Comparison of ENCODE assay signal across 25 cellular contexts in genomic region chr3:50147447-50147846, GRCh38. TPM values are rescaled to one million over a fixed set of nuclear protein-coding genes. Genes with fewer than 3 reads are reported as not detected.
DNase-seq lines count a peak whose midpoint lies in the region; ATAC-seq and TF ChIP-seq lines count a peak whose summit lies in the region.
"Had no signal": no experiment of that assay in that cellular context is flagged by ENCODE, and none has a peak within 500 bp of the region (broad histone marks: within the 10 kb centered on the region; RNA-seq: fewer than 3 reads in every experiment).

No MANE protein-coding gene starts in this region.

- H3K27ac Mint-ChIP-seq in brain: peak overlapping the region in 4 of 5 experiments; percentile 29 to 81 (median 54)
- H3K27ac Mint-ChIP-seq: CD8-positive, alpha-beta memory T cell; H9 had no signal

- H3K36me3 ChIP-seq in IMR-90 (ENCODE audit: control insufficient read depth, insufficient read depth, low read length): no peaks in the 10 kb centered on the region
- H3K36me3 ChIP-seq in mesenchymal stem cell (ENCODE audit: control insufficient read depth in 1 of 2, insufficient read depth in 2 of 2, low read depth in 1 of 2, low read length in 2 of 2): no peaks in the 10 kb centered on the region
- H3K36me3 ChIP-seq: BLaER1 treated with 17β-estradiol and CSF1 and Interleukin-3, amounts not matched to agents 10 nM and 100 nM; MG63 had no signal

- H2AK9ac ChIP-seq in IMR-90 (replicated peaks; ENCODE audit: low read depth, low read length, poor library complexity): peak overlapping the region; percentile 62

- peaks cover 46% of the 10 kb centered on the region for H3K4me1 Mint-ChIP-seq in brain
- H3K4me1 Mint-ChIP-seq: CD8-positive, alpha-beta memory T cell had no signal

- H3K4me3 ChIP-seq in IMR-90 (ENCODE audit: insufficient read depth, low read depth, low read length): no peak overlapping the region
- H3K4me3 ChIP-seq in mesenchymal stem cell (ENCODE audit: insufficient read depth in 1 of 2, low read depth in 1 of 2, low read length in 2 of 2): no peak overlapping the region
- H3K4me3 ChIP-seq: BLaER1 treated with 17β-estradiol and CSF1 and Interleukin-3, amounts not matched to agents 10 nM and 100 nM; MG63 had no signal

- no peak overlapping the region for H2BK5ac ChIP-seq in IMR-90 (ENCODE audit: low read depth, low read length, poor library complexity, severe bottlenecking)
- no peak overlapping the region for H2BK5ac ChIP-seq in mesenchymal stem cell (ENCODE audit: low read depth, low read length, poor library complexity, severe bottlenecking)

- peaks cover 0 to 4% (median 0%) of the 10 kb centered on the region in 5 experiments for H3K9me3 Mint-ChIP-seq in brain
- H3K9me3 Mint-ChIP-seq: CD8-positive, alpha-beta memory T cell; H9 had no signal

- peaks cover 6% of the 10 kb centered on the region for H3K27me3 Mint-ChIP-seq in brain

- H4K20me1 ChIP-seq in IMR-90 (ENCODE audit: insufficient read depth, low read length): no peaks in the 10 kb centered on the region

- H3K4me2 ChIP-seq in IMR-90 (ENCODE audit: low read depth, low read length) (no peak overlapping the region), mesenchymal stem cell (ENCODE audit: low read length, poor library complexity, severe bottlenecking) (no peak overlapping the region)
- H3K4me2 ChIP-seq: BLaER1 treated with 17β-estradiol and CSF1 and Interleukin-3, amounts not matched to agents 10 nM and 100 nM had no signal

- H3K4ac ChIP-seq in IMR-90 (ENCODE audit: low read depth, low read length) (no peak overlapping the region), mesenchymal stem cell (ENCODE audit: low read depth in 1 of 2, low read length in 2 of 2) (no peak overlapping the region)

- no peak overlapping the region for H3K56ac ChIP-seq in IMR-90 (ENCODE audit: extremely low read depth, insufficient read depth, low read length)

- WGBS in IMR-90 (ENCODE audit: extremely low coverage in 2 of 2, insufficient read length in 1 of 2), 2 experiments: 80% methylated on average over 1 of the region's 2 CpGs; no CpG with 5 or more reads in 1 of the 2 experiments
- WGBS in mesenchymal stem cell: 91% methylated on average over 2 of the region's 2 CpGs

- dilution Hi-C loops in IMR-90 (cut with HindIII; ENCODE audit: low sequenced_read_pairs, unreplicated experiment): no loop called here

- H3K9me1 ChIP-seq in IMR-90 (ENCODE audit: insufficient read depth, low read length): peaks cover 10% of the 10 kb centered on the region

- no peak overlapping the region for H3K4me3 Mint-ChIP-seq in brain
- H3K4me3 Mint-ChIP-seq: CD8-positive, alpha-beta memory T cell; H9 had no signal

- H3K27ac ChIP-seq in IMR-90 (ENCODE audit: insufficient read depth, low read length) (no peak overlapping the region), mesenchymal stem cell (ENCODE audit: low read length, poor library complexity, severe bottlenecking) (no peak overlapping the region)
- H3K27ac ChIP-seq: BLaER1 treated with 17β-estradiol and CSF1 and Interleukin-3, amounts not matched to agents 10 nM and 100 nM; HL-60 had no signal

- H4K91ac ChIP-seq in IMR-90 (ENCODE audit: insufficient read depth, low read depth, low read length) (no peak overlapping the region), mesenchymal stem cell (ENCODE audit: low read length) (no peak overlapping the region)

- intact Hi-C loops in IMR-90 (cut with micrococcal nuclease): no loop called here

- H2BK15ac ChIP-seq in IMR-90 (ENCODE audit: low read depth, low read length): no peak overlapping the region
- no peak overlapping the region for H2BK15ac ChIP-seq in mesenchymal stem cell (ENCODE audit: low read depth, poor library complexity, severe bottlenecking)

- no peak for TF ChIP-seq POLR2A in IMR-90 (IDR thresholded peaks at IDR 0.05; ENCODE audit: low read depth, low read length)

- H3K36me3 Mint-ChIP-seq in brain: no peaks in the 10 kb centered on the region
- H3K36me3 Mint-ChIP-seq: CD8-positive, alpha-beta memory T cell had no signal

- no peak for TF ChIP-seq RAD21 in IMR-90 (IDR thresholded peaks at IDR 0.05; ENCODE audit: low read length)

- H3K18ac ChIP-seq in IMR-90 (ENCODE audit: low read depth, low read length) (no peak overlapping the region), mesenchymal stem cell (ENCODE audit: low read depth in 1 of 2, low read length in 2 of 2) (no peak overlapping the region)

- H4K8ac ChIP-seq in IMR-90 (ENCODE audit: low read depth in 2 of 2, low read length in 2 of 2) (no peak overlapping the region), mesenchymal stem cell (ENCODE audit: low read length) (peak overlapping the region; percentile 55)

- H3K79me1 ChIP-seq in IMR-90 (ENCODE audit: low read depth in 1 of 2, low read length in 2 of 2) (no peaks in the 10 kb centered on the region), mesenchymal stem cell (replicated peaks; ENCODE audit: low read length, poor library complexity, severe bottlenecking) (no peaks in the 10 kb centered on the region)

- H3K9ac ChIP-seq in IMR-90 (ENCODE audit: low read depth, low read length): no peak overlapping the region
- H3K9ac ChIP-seq in mesenchymal stem cell (ENCODE audit: low read length): no peak overlapping the region

- in situ Hi-C loops in IMR-90 (cut with MboI; ENCODE audit: low sequenced_read_pairs): no loop called here

- H2AFZ ChIP-seq in IMR-90 (replicated peaks; ENCODE audit: low read length, poor library complexity) (no peak overlapping the region), mesenchymal stem cell (ENCODE audit: low read depth, low read length) (no peak overlapping the region)

- H3K9me3 ChIP-seq in IMR-90 (ENCODE audit: control insufficient read depth, insufficient read depth, low read length) (no peaks in the 10 kb centered on the region), mesenchymal stem cell (ENCODE audit: control insufficient read depth, low read length) (no peaks in the 10 kb centered on the region)
- H3K9me3 ChIP-seq: BLaER1 treated with 17β-estradiol and CSF1 and Interleukin-3, amounts not matched to agents 10 nM and 100 nM; MG63 had no signal

- H3K23ac ChIP-seq in IMR-90 (ENCODE audit: low read depth, low read length): no peak overlapping the region
- peak overlapping the region in 1 of 2 experiments; percentile 35 for H3K23ac ChIP-seq in mesenchymal stem cell (ENCODE audit: low read length in 2 of 2)

- H2AK5ac ChIP-seq in IMR-90 (ENCODE audit: low read depth, low read length): no peak overlapping the region; the same call in 1 of the 2 replicates
- H2AK5ac ChIP-seq in mesenchymal stem cell (ENCODE audit: low read length, severe bottlenecking): no peak overlapping the region

- ATAC-seq in IMR-90 (ENCODE audit: low read depth) (no peak), GM19324 (IDR thresholded peaks at IDR 0.05; ENCODE audit: low FRiP score, unreplicated experiment) (no peak)

- no TSS peak for BruUV-seq in IMR-90 (replicated peaks; lab: Mats Ljungman, UMichigan)

- H2BK12ac ChIP-seq in mesenchymal stem cell (ENCODE audit: low read length in 2 of 2): peak overlapping the region; percentile 62 to 65

- H3K27me3 ChIP-seq in IMR-90 (ENCODE audit: control insufficient read depth, insufficient read depth, low read length) (no peaks in the 10 kb centered on the region), mesenchymal stem cell (ENCODE audit: control insufficient read depth in 1 of 2, insufficient read depth in 1 of 2, low read length in 2 of 2) (peaks cover 0 to 34% of the 10 kb centered on the region in 2 experiments)
- H3K27me3 ChIP-seq: BLaER1 treated with 17β-estradiol and CSF1 and Interleukin-3, amounts not matched to agents 10 nM and 100 nM; MG63 had no signal

- H4K5ac ChIP-seq in IMR-90 (ENCODE audit: low read depth, low read length): no peak overlapping the region

- TF ChIP-seq CTCF in IMR-90 (conservative IDR thresholded peaks at IDR 0.05; ENCODE audit: low read depth, low read length) (no peak), brain (conservative IDR thresholded peaks at IDR 0.05) (no peak)

- H3K14ac ChIP-seq in IMR-90 (replicated peaks; ENCODE audit: low read depth, low read length) (no peak overlapping the region), mesenchymal stem cell (ENCODE audit: low read length in 2 of 2) (no peak overlapping the region)

- peaks cover 8% of the 10 kb centered on the region for H3K4me1 ChIP-seq in IMR-90 (ENCODE audit: control insufficient read depth, insufficient read depth, low read length)
- H3K4me1 ChIP-seq in mesenchymal stem cell (ENCODE audit: control insufficient read depth, insufficient read depth, low read depth, low read length): peaks cover 2% of the 10 kb centered on the region

- DNase-seq in AG08395 (ENCODE audit: low spot score): peak; percentile 46
- DNase-seq in IMR-90: no peak
- no peak for DNase-seq in mesenchymal stem cell
- DNase-seq in retina: no peak
- DNase-seq in AML-193 (lab: John Stamatoyannopoulos, UW): no peak
- no peak for DNase-seq in stimulated activated CD8-positive, alpha-beta memory T cell treated with anti-CD3 and anti-CD28 coated beads, Interleukin-4, amount 100 ng/mL, for 48 hours
- DNase-seq: CD8-positive, alpha-beta memory T cell; DMS53; H9; Kasumi-1; MG63; NCI-H1105; NCI-H2081 treated with DMSO at 0.1 percent for 48 hours; NCI-H446 treated with DMSO at 0.1 percent for 48 hours; NCI-H69; NK-92 treated with Interleukin-12 subunit alpha and Interleukin-12 subunit beta, amount 100 ng/mL, for 24 hours; OCI-M1; SHP77 treated with DMSO at 0.1 percent for 48 hours had no signal

- CTCF ChIA-PET in IMR-90 (lab: Yijun Ruan, JAX): interaction anchor here (0.6 kb wide), 1 partner anchor 39 kb away, joined by 8 read pairs; no protein-coding TSS in a partner anchor

- POLR2A ChIA-PET in IMR-90 (lab: Charles Lee; ENCODE audit: unreplicated experiment): no interaction called here

- H2BK120ac ChIP-seq in IMR-90 (ENCODE audit: low read depth, low read length) (no peak overlapping the region), mesenchymal stem cell (ENCODE audit: low read depth, low read length) (no peak overlapping the region)

- no peak overlapping the region for H2BK20ac ChIP-seq in IMR-90 (ENCODE audit: low read depth, low read length)

RNA-seq across cellular contexts. Expression of gene SEMA3F, which starts 7.7 kb away (rescaled TPM):
- total RNA-seq in IMR-90 (2012; rRNA removed): 7.3 and 9.2 TPM in 2 replicates
- 23.3 and 26.7 TPM in 2 replicates for polyA plus RNA-seq in IMR-90 (2012; rRNA removed)
- polyA plus RNA-seq in IMR-90 (2012; cell fraction: cytosol; rRNA removed): 18.0 and 30.3 TPM in 2 replicates
- polyA plus RNA-seq in IMR-90 (2012; cell fraction: nucleus; rRNA removed; ENCODE audit: low replicate concordance): 18.6 and 46.8 TPM in 2 replicates
- polyA plus RNA-seq in brain (ENCODE audit: insufficient read depth, low read depth, low replicate concordance): 15.3 TPM
- polyA plus RNA-seq in mesenchymal stem cell (2013, experiment 1 of 2): 23.6 TPM
- 23.0 TPM for polyA plus RNA-seq in mesenchymal stem cell (2013, experiment 2 of 2)
- total RNA-seq: CD8-positive, alpha-beta memory T cell had no signal
- polyA plus RNA-seq: CD8-positive, alpha-beta memory T cell had no signal

RNA-seq across cellular contexts. Expression of gene GNAT1, which starts 44.0 kb away (rescaled TPM):
- not detected in 2 replicates for total RNA-seq in IMR-90 (2012; rRNA removed)
- polyA plus RNA-seq in IMR-90 (2012; rRNA removed) (0.04 TPM in 1 of 2 replicates, not detected in the other), brain (ENCODE audit: insufficient read depth, low read depth, low replicate concordance) (0.59 TPM)
- polyA plus RNA-seq in IMR-90 (2012; cell fraction: cytosol; rRNA removed): not detected in 2 replicates
- polyA plus RNA-seq in IMR-90 (2012; cell fraction: nucleus; rRNA removed; ENCODE audit: low replicate concordance): 0.08 and 0.13 TPM in 2 replicates
- not detected for polyA plus RNA-seq in mesenchymal stem cell (2013, experiment 1 of 2)
- polyA plus RNA-seq in mesenchymal stem cell (2013, experiment 2 of 2): not detected
- total RNA-seq: A172; CD8-positive, alpha-beta memory T cell; H9; HT1080; RPMI7951 had no signal
- polyA plus RNA-seq: CD8-positive, alpha-beta memory T cell had no signal

RNA-seq across cellular contexts. Expression of gene SLC38A3, which starts 57.6 kb away (rescaled TPM):
- total RNA-seq in IMR-90 (2012; rRNA removed): 0.36 TPM in 1 of 2 replicates, not detected in the other
- polyA plus RNA-seq in IMR-90 (2012; rRNA removed): 0.12 and 0.36 TPM in 2 replicates
- polyA plus RNA-seq in IMR-90 (2012; cell fraction: cytosol; rRNA removed): 0.04 and 0.15 TPM in 2 replicates
- 0.37 and 0.78 TPM in 2 replicates for polyA plus RNA-seq in IMR-90 (2012; cell fraction: nucleus; rRNA removed; ENCODE audit: low replicate concordance)
- polyA plus RNA-seq in brain (ENCODE audit: insufficient read depth, low read depth, low replicate concordance): 18.3 TPM
- 0.01 TPM for polyA plus RNA-seq in mesenchymal stem cell (2013, experiment 1 of 2)
- polyA plus RNA-seq in mesenchymal stem cell (2013, experiment 2 of 2): 0.03 TPM
- total RNA-seq: A172; CD8-positive, alpha-beta memory T cell; HT1080; RPMI7951 had no signal
- polyA plus RNA-seq: CD8-positive, alpha-beta memory T cell had no signal

RNA-seq across cellular contexts. Expression of gene RBM5, which starts 58.7 kb away (rescaled TPM):
- total RNA-seq in IMR-90 (2012; rRNA removed): 121 and 122 TPM in 2 replicates
- polyA plus RNA-seq in IMR-90 (2012; rRNA removed) (143 and 155 TPM in 2 replicates), brain (ENCODE audit: insufficient read depth, low read depth, low replicate concordance) (17.3 TPM)
- 28.3 and 37.6 TPM in 2 replicates for polyA plus RNA-seq in IMR-90 (2012; cell fraction: cytosol; rRNA removed)
- polyA plus RNA-seq in IMR-90 (2012; cell fraction: nucleus; rRNA removed; ENCODE audit: low replicate concordance): 374 and 1,169 TPM in 2 replicates
- 58.5 TPM for polyA plus RNA-seq in mesenchymal stem cell (2013, experiment 1 of 2)
- 54.7 TPM for polyA plus RNA-seq in mesenchymal stem cell (2013, experiment 2 of 2)

Comparison
In these comparisons a context has a peak if more than half of its experiments do, and no peak if none do; other contexts are left out.
1. RNA of gene SLC38A3, which starts 57.6 kb away (polyA plus RNA-seq): 18.3 TPM in brain (single experiment); 0.04 to 0.78 TPM in IMR-90; every median in the first group is over 10 times any median in the second.